1 cellular context compared by ENCODE assay signal in the genomic region with DNA sequence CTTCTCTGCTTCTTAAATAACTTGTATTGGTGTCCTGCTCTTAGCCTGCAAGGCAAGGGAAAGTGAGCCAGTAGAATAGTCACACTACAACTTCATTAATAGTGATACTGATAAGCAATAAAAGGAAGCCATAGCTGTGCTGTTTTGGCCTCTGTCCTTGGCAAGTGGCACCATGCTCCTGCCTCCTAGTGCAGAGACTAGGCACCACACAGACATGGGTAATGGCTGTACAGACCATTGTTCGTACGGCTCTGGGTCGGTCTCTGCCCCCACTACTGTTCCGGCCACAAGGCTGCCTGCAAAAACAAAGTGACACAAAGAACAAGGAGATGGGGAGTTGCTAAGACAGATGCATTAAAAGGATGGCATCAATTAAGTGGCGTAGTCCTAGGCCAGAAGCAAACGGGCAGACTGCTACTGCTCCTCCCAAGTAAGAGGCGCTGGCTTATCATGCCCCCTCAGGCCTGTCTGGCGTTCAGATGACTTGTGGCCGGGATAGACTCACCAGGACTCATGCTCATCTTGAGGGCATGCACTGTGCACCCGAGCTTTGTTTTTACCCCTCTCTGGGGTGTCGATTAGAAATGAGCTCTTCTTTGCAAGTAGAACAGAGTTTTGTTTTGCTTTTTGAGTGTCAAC.
TF ChIP-seq lines count a peak whose summit lies in the region.

No MANE protein-coding gene starts in this region.

TF ChIP-seq in HEK293, 187 proteins besides CTCF, POLR2A, EP300 and RAD21 (continued from another document):
- TF ChIP-seq ZNF350 (tag by site-specific recombination; IDR thresholded peaks at IDR 0.05) (no peak), ZNF792 (tag by site-specific recombination; IDR thresholded peaks at IDR 0.05) (no peak), ZNF157 (tag by site-specific recombination; IDR thresholded peaks at IDR 0.05) (peak; percentile 56)
- TF ChIP-seq, protein P1, sequence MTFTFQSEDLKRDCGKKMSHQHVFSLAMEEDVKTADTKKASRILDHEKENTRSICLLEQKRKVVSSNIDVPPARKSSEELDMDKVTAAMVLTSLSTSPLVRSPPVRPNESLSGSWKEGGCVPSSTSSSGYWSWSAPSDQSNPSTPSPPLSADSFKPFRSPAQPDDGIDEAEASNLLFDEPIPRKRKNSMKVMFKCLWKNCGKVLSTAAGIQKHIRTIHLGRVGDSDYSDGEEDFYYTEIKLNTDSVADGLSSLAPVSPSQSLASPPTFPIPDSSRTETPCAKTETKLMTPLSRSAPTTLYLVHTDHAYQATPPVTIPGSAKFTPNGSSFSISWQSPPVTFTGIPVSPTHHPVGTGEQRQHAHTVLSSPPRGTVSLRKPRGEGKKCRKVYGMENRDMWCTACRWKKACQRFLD (tag by site-specific recombination; IDR thresholded peaks at IDR 0.05), result no peak
